ENCODE assay signal across 11 cellular contexts in genomic region chr3:180048108-180048507, GRCh38. TPM values are rescaled to one million over a fixed set of nuclear protein-coding genes. Genes with fewer than 3 reads are reported as not detected.
DNase-seq lines count a peak whose midpoint lies in the region; ATAC-seq, FAIRE-seq and TF ChIP-seq lines count a peak whose summit lies in the region.
"Had no signal": no experiment of that assay in that cellular context is flagged by ENCODE, and none has a peak within 500 bp of the region (broad histone marks: within the 10 kb centered on the region; RNA-seq: fewer than 3 reads in every experiment).

No MANE protein-coding gene starts in this region.

- peak; percentile 82 for FAIRE-seq in GM12891 (lab: Jason Lieb, UNC)

- ATAC-seq in GM21360 (IDR thresholded peaks at IDR 0.05; ENCODE audit: unreplicated experiment) (peak; percentile 94), HG03045 (IDR thresholded peaks at IDR 0.05; ENCODE audit: unreplicated experiment) (peak; percentile 57), omental fat pad (ENCODE audit: low FRiP score) (no peak)
- ATAC-seq: T-helper 17 cell had no signal

- TF ChIP-seq POLR2A in GM12891 (IDR thresholded peaks at IDR 0.05; ENCODE audit: low read depth, low read length) = no peak

- TF ChIP-seq CTCF in omental fat pad (IDR thresholded peaks at IDR 0.05) = no peak

- DNase-seq in GM12891 (ENCODE audit: insufficient read length, low spot score) (no peak), MV-4-11 (lab: John Stamatoyannopoulos, UW) (peak; percentile 94), OCI-M2 (lab: John Stamatoyannopoulos, UW; ENCODE audit: unreplicated experiment) (no peak), COLO668 (lab: John Stamatoyannopoulos, UW; ENCODE audit: unreplicated experiment) (no peak), omental fat pad (ENCODE audit: low spot score) (no peak), SHP77 (lab: John Stamatoyannopoulos, UW) (no peak)
- DNase-seq: hippocampal formation, T-helper 17 cell had no signal

TF ChIP-seq in GM12891, 5 proteins besides CTCF, POLR2A, EP300 and RAD21:
- TF ChIP-seq SPI1 (IDR thresholded peaks at IDR 0.05; ENCODE audit: low read depth, low read length) (peak; percentile 79), POU2F2 (IDR thresholded peaks at IDR 0.05; ENCODE audit: low read depth, low read length) (no peak), TAF1 (IDR thresholded peaks at IDR 0.05; ENCODE audit: low read depth, low read length) (no peak)

RNA-seq across cellular contexts. Expression of gene PEX5L, which starts 11.4 kb away (rescaled TPM):
- polyA plus RNA-seq in GM12891 (2012; ENCODE audit: low read depth, missing spikeins) = 0.13 TPM
- total RNA-seq in omental fat pad = 1 to 10 TPM in 2 of 4 donors, under 1 TPM in 1, not detected in 1; 0.72 to 6.3 (median 1.1) TPM
- total RNA-seq: chondrocyte, T-helper 17 cell had no signal
